ENCODE assay signal across 1 cellular context in the genomic region with DNA sequence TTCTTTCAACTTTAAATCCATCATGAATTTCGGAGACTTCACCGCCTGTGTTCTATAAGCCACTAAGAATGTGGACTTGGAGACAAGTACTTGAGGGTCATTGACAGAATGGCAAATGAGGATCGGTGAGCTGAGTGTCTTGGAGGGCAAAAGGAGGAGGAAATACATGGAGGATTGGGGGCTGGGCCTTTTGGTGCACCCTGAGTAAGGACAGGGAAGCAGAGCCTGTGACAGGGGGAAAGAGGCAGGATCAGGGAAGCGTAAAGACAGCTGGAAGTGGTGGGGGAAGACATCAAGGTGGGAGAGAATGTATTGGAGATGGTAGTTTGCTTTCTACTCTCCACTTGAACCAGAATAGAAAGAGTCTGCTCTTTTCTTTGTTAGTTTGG.
TF ChIP-seq lines count a peak whose summit lies in the region.

No MANE protein-coding gene starts in this region.

TF ChIP-seq in WTC11, 78 proteins besides CTCF, POLR2A, EP300 and RAD21 (continued from another document):
- TF ChIP-seq ARID4B (CRISPR knock-in tag; IDR thresholded peaks at IDR 0.05; ENCODE audit: borderline replicate concordance) (no peak), GTF2I (CRISPR knock-in tag; conservative IDR thresholded peaks at IDR 0.05) (no peak), NR2C2 (CRISPR knock-in tag; IDR thresholded peaks at IDR 0.05) (no peak), ZNF317 (CRISPR knock-in tag; IDR thresholded peaks at IDR 0.05; ENCODE audit: borderline replicate concordance, low read depth) (no peak), E2F4 (CRISPR knock-in tag; IDR thresholded peaks at IDR 0.05; ENCODE audit: borderline replicate concordance, low read depth) (no peak), GRHL2 (CRISPR knock-in tag; IDR thresholded peaks at IDR 0.05; ENCODE audit: insufficient replicate concordance, severe bottlenecking) (no peak), ETV6 (CRISPR knock-in tag; IDR thresholded peaks at IDR 0.05) (no peak), ESRRA (CRISPR knock-in tag; IDR thresholded peaks at IDR 0.05; ENCODE audit: borderline replicate concordance) (no peak), CDX4 (CRISPR knock-in tag; IDR thresholded peaks at IDR 0.05; ENCODE audit: borderline replicate concordance) (no peak)
- TF ChIP-seq, protein P1, sequence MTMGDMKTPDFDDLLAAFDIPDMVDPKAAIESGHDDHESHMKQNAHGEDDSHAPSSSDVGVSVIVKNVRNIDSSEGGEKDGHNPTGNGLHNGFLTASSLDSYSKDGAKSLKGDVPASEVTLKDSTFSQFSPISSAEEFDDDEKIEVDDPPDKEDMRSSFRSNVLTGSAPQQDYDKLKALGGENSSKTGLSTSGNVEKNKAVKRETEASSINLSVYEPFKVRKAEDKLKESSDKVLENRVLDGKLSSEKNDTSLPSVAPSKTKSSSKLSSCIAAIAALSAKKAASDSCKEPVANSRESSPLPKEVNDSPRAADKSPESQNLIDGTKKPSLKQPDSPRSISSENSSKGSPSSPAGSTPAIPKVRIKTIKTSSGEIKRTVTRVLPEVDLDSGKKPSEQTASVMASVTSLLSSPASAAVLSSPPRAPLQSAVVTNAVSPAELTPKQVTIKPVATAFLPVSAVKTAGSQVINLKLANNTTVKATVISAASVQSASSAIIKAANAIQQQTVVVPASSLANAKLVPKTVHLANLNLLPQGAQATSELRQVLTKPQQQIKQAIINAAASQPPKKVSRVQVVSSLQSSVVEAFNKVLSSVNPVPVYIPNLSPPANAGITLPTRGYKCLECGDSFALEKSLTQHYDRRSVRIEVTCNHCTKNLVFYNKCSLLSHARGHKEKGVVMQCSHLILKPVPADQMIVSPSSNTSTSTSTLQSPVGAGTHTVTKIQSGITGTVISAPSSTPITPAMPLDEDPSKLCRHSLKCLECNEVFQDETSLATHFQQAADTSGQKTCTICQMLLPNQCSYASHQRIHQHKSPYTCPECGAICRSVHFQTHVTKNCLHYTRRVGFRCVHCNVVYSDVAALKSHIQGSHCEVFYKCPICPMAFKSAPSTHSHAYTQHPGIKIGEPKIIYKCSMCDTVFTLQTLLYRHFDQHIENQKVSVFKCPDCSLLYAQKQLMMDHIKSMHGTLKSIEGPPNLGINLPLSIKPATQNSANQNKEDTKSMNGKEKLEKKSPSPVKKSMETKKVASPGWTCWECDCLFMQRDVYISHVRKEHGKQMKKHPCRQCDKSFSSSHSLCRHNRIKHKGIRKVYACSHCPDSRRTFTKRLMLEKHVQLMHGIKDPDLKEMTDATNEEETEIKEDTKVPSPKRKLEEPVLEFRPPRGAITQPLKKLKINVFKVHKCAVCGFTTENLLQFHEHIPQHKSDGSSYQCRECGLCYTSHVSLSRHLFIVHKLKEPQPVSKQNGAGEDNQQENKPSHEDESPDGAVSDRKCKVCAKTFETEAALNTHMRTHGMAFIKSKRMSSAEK (CRISPR knock-in tag; IDR thresholded peaks at IDR 0.05; ENCODE audit: borderline replicate concordance) = no peak
- TF ChIP-seq, protein P2, sequence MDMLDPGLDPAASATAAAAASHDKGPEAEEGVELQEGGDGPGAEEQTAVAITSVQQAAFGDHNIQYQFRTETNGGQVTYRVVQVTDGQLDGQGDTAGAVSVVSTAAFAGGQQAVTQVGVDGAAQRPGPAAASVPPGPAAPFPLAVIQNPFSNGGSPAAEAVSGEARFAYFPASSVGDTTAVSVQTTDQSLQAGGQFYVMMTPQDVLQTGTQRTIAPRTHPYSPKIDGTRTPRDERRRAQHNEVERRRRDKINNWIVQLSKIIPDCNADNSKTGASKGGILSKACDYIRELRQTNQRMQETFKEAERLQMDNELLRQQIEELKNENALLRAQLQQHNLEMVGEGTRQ (CRISPR knock-in tag; IDR thresholded peaks at IDR 0.05) = no peak
